In the genomic region with DNA sequence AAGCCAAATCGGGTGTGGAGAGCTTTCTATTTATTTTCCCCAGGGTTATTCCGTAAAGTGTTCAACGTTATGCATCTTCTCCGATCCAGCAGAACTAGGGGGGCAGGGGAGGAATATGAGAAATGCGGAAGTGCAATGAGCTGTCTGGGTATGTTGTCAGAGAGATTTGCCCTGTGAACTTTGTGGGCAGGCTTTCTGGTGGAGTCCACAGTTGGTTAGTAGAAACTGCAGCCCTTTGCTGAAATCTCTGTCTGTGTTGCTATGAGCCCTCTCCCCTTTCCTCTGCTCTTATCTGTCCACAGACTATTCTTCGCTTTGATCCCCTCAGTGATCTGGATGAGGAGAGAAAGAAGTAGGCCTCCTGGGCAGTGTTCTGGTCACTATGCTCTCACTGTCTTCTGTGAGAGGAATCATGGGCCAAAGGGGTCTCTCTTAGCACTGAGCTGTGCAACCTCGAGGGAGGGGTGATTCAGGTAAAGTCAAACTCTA, we compare ENCODE assay signal across 1 cellular context.
A peak's percentile ranks its signal among the peaks of the same experiment; 100 is the strongest.
TF ChIP-seq lines count a peak whose summit lies in the region.

No MANE protein-coding gene starts in this region.

TF ChIP-seq in HepG2, 621 proteins besides CTCF, POLR2A, EP300 and RAD21 (continued from another document and continues in another):
- TF ChIP-seq, protein P1, sequence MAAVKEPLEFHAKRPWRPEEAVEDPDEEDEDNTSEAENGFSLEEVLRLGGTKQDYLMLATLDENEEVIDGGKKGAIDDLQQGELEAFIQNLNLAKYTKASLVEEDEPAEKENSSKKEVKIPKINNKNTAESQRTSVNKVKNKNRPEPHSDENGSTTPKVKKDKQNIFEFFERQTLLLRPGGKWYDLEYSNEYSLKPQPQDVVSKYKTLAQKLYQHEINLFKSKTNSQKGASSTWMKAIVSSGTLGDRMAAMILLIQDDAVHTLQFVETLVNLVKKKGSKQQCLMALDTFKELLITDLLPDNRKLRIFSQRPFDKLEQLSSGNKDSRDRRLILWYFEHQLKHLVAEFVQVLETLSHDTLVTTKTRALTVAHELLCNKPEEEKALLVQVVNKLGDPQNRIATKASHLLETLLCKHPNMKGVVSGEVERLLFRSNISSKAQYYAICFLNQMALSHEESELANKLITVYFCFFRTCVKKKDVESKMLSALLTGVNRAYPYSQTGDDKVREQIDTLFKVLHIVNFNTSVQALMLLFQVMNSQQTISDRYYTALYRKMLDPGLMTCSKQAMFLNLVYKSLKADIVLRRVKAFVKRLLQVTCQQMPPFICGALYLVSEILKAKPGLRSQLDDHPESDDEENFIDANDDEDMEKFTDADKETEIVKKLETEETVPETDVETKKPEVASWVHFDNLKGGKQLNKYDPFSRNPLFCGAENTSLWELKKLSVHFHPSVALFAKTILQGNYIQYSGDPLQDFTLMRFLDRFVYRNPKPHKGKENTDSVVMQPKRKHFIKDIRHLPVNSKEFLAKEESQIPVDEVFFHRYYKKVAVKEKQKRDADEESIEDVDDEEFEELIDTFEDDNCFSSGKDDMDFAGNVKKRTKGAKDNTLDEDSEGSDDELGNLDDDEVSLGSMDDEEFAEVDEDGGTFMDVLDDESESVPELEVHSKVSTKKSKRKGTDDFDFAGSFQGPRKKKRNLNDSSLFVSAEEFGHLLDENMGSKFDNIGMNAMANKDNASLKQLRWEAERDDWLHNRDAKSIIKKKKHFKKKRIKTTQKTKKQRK (IDR thresholded peaks at IDR 0.05; ENCODE audit: low read length): no peak
- TF ChIP-seq TMF1 (CRISPR knock-in tag; IDR thresholded peaks at IDR 0.05; ENCODE audit: low read depth) (no peak), ZNF224 (CRISPR knock-in tag; IDR thresholded peaks at IDR 0.05) (no peak), SOX5 (CRISPR knock-in tag; IDR thresholded peaks at IDR 0.05; ENCODE audit: borderline replicate concordance) (peak; percentile 40; the same call in 1 of the 2 replicates), FOXP1 (IDR thresholded peaks at IDR 0.05) (no peak), FOXP1 (CRISPR knock-in tag; IDR thresholded peaks at IDR 0.05) (no peak; the same call in 1 of the 2 replicates), ZNF496 (CRISPR knock-in tag; IDR thresholded peaks at IDR 0.05; ENCODE audit: insufficient replicate concordance) (no peak), NCOA1 (CRISPR knock-in tag; IDR thresholded peaks at IDR 0.05) (no peak), GABPB1 (CRISPR knock-in tag; IDR thresholded peaks at IDR 0.05) (peak; percentile 43; the same call in 1 of the 2 replicates), WIZ (CRISPR knock-in tag; IDR thresholded peaks at IDR 0.05) (no peak), ZNF619 (CRISPR knock-in tag; IDR thresholded peaks at IDR 0.05) (no peak; the same call in 1 of the 2 replicates), CHD2 (IDR thresholded peaks at IDR 0.05; ENCODE audit: low read depth, low read length) (no peak), SMARCC2 (IDR thresholded peaks at IDR 0.05) (no peak), ZKSCAN5 (CRISPR knock-in tag; IDR thresholded peaks at IDR 0.05) (no peak), ZNF816 (CRISPR knock-in tag; IDR thresholded peaks at IDR 0.05; ENCODE audit: borderline replicate concordance) (no peak), ZNF790 (CRISPR knock-in tag; IDR thresholded peaks at IDR 0.05; ENCODE audit: borderline replicate concordance) (0 out of 2 replicates have a peak, but pooled peaks have one; percentile 59), ZNF235 (CRISPR knock-in tag; IDR thresholded peaks at IDR 0.05; ENCODE audit: borderline replicate concordance) (no peak), FOSL2 (CRISPR knock-in tag; IDR thresholded peaks at IDR 0.05) (peak; percentile 55), KMT2A (CRISPR knock-in tag; IDR thresholded peaks at IDR 0.05) (peak; percentile 51; the same call in 1 of the 2 replicates), TCF7 (IDR thresholded peaks at IDR 0.05; ENCODE audit: low read depth) (peak; percentile 30; the same call in 1 of the 2 replicates), RNF2 (conservative IDR thresholded peaks at IDR 0.05; ENCODE audit: low read depth) (no peak), ZMYM4 (CRISPR knock-in tag; IDR thresholded peaks at IDR 0.05) (peak; percentile 97), RXRA (CRISPR knock-in tag; IDR thresholded peaks at IDR 0.05) (no peak; the same call in 1 of the 2 replicates)
- TF ChIP-seq, protein P2, sequence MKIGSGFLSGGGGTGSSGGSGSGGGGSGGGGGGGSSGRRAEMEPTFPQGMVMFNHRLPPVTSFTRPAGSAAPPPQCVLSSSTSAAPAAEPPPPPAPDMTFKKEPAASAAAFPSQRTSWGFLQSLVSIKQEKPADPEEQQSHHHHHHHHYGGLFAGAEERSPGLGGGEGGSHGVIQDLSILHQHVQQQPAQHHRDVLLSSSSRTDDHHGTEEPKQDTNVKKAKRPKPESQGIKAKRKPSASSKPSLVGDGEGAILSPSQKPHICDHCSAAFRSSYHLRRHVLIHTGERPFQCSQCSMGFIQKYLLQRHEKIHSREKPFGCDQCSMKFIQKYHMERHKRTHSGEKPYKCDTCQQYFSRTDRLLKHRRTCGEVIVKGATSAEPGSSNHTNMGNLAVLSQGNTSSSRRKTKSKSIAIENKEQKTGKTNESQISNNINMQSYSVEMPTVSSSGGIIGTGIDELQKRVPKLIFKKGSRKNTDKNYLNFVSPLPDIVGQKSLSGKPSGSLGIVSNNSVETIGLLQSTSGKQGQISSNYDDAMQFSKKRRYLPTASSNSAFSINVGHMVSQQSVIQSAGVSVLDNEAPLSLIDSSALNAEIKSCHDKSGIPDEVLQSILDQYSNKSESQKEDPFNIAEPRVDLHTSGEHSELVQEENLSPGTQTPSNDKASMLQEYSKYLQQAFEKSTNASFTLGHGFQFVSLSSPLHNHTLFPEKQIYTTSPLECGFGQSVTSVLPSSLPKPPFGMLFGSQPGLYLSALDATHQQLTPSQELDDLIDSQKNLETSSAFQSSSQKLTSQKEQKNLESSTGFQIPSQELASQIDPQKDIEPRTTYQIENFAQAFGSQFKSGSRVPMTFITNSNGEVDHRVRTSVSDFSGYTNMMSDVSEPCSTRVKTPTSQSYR (CRISPR knock-in tag; IDR thresholded peaks at IDR 0.05; ENCODE audit: borderline replicate concordance): peak; percentile 81; the same call in 1 of the 2 replicates
- TF ChIP-seq, protein P3, sequence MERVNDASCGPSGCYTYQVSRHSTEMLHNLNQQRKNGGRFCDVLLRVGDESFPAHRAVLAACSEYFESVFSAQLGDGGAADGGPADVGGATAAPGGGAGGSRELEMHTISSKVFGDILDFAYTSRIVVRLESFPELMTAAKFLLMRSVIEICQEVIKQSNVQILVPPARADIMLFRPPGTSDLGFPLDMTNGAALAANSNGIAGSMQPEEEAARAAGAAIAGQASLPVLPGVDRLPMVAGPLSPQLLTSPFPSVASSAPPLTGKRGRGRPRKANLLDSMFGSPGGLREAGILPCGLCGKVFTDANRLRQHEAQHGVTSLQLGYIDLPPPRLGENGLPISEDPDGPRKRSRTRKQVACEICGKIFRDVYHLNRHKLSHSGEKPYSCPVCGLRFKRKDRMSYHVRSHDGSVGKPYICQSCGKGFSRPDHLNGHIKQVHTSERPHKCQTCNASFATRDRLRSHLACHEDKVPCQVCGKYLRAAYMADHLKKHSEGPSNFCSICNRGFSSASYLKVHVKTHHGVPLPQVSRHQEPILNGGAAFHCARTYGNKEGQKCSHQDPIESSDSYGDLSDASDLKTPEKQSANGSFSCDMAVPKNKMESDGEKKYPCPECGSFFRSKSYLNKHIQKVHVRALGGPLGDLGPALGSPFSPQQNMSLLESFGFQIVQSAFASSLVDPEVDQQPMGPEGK (CRISPR knock-in tag; IDR thresholded peaks at IDR 0.05): peak; percentile 87
- TF ChIP-seq, protein P4, sequence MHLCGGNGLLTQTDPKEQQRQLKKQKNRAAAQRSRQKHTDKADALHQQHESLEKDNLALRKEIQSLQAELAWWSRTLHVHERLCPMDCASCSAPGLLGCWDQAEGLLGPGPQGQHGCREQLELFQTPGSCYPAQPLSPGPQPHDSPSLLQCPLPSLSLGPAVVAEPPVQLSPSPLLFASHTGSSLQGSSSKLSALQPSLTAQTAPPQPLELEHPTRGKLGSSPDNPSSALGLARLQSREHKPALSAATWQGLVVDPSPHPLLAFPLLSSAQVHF (CRISPR knock-in tag; IDR thresholded peaks at IDR 0.05): no peak
- TF ChIP-seq, protein P5, sequence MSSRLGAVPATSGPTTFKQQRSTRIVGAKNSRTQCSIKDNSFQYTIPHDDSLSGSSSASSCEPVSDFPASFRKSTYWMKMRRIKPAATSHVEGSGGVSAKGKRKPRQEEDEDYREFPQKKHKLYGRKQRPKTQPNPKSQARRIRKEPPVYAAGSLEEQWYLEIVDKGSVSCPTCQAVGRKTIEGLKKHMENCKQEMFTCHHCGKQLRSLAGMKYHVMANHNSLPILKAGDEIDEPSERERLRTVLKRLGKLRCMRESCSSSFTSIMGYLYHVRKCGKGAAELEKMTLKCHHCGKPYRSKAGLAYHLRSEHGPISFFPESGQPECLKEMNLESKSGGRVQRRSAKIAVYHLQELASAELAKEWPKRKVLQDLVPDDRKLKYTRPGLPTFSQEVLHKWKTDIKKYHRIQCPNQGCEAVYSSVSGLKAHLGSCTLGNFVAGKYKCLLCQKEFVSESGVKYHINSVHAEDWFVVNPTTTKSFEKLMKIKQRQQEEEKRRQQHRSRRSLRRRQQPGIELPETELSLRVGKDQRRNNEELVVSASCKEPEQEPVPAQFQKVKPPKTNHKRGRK (CRISPR knock-in tag; IDR thresholded peaks at IDR 0.05): peak; percentile 70; the same call in 1 of the 2 replicates
- TF ChIP-seq, protein P6, sequence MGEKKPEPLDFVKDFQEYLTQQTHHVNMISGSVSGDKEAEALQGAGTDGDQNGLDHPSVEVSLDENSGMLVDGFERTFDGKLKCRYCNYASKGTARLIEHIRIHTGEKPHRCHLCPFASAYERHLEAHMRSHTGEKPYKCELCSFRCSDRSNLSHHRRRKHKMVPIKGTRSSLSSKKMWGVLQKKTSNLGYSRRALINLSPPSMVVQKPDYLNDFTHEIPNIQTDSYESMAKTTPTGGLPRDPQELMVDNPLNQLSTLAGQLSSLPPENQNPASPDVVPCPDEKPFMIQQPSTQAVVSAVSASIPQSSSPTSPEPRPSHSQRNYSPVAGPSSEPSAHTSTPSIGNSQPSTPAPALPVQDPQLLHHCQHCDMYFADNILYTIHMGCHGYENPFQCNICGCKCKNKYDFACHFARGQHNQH (CRISPR knock-in tag; IDR thresholded peaks at IDR 0.05): peak; percentile 54; the same call in 1 of the 2 replicates
- TF ChIP-seq, protein P7, sequence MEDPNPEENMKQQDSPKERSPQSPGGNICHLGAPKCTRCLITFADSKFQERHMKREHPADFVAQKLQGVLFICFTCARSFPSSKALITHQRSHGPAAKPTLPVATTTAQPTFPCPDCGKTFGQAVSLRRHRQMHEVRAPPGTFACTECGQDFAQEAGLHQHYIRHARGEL (CRISPR knock-in tag; IDR thresholded peaks at IDR 0.05): no peak
- TF ChIP-seq, protein P8, sequence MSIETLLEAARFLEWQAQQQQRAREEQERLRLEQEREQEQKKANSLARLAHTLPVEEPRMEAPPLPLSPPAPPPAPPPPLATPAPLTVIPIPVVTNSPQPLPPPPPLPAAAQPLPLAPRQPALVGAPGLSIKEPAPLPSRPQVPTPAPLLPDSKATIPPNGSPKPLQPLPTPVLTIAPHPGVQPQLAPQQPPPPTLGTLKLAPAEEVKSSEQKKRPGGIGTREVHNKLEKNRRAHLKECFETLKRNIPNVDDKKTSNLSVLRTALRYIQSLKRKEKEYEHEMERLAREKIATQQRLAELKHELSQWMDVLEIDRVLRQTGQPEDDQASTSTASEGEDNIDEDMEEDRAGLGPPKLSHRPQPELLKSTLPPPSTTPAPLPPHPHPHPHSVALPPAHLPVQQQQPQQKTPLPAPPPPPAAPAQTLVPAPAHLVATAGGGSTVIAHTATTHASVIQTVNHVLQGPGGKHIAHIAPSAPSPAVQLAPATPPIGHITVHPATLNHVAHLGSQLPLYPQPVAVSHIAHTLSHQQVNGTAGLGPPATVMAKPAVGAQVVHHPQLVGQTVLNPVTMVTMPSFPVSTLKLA (IDR thresholded peaks at IDR 0.05): no peak
- TF ChIP-seq, protein P9, sequence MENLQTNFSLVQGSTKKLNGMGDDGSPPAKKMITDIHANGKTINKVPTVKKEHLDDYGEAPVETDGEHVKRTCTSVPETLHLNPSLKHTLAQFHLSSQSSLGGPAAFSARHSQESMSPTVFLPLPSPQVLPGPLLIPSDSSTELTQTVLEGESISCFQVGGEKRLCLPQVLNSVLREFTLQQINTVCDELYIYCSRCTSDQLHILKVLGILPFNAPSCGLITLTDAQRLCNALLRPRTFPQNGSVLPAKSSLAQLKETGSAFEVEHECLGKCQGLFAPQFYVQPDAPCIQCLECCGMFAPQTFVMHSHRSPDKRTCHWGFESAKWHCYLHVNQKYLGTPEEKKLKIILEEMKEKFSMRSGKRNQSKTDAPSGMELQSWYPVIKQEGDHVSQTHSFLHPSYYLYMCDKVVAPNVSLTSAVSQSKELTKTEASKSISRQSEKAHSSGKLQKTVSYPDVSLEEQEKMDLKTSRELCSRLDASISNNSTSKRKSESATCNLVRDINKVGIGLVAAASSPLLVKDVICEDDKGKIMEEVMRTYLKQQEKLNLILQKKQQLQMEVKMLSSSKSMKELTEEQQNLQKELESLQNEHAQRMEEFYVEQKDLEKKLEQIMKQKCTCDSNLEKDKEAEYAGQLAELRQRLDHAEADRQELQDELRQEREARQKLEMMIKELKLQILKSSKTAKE (CRISPR knock-in tag; IDR thresholded peaks at IDR 0.05; ENCODE audit: borderline replicate concordance): peak; percentile 28; the same call in 1 of the 2 replicates
- TF ChIP-seq, protein P10, sequence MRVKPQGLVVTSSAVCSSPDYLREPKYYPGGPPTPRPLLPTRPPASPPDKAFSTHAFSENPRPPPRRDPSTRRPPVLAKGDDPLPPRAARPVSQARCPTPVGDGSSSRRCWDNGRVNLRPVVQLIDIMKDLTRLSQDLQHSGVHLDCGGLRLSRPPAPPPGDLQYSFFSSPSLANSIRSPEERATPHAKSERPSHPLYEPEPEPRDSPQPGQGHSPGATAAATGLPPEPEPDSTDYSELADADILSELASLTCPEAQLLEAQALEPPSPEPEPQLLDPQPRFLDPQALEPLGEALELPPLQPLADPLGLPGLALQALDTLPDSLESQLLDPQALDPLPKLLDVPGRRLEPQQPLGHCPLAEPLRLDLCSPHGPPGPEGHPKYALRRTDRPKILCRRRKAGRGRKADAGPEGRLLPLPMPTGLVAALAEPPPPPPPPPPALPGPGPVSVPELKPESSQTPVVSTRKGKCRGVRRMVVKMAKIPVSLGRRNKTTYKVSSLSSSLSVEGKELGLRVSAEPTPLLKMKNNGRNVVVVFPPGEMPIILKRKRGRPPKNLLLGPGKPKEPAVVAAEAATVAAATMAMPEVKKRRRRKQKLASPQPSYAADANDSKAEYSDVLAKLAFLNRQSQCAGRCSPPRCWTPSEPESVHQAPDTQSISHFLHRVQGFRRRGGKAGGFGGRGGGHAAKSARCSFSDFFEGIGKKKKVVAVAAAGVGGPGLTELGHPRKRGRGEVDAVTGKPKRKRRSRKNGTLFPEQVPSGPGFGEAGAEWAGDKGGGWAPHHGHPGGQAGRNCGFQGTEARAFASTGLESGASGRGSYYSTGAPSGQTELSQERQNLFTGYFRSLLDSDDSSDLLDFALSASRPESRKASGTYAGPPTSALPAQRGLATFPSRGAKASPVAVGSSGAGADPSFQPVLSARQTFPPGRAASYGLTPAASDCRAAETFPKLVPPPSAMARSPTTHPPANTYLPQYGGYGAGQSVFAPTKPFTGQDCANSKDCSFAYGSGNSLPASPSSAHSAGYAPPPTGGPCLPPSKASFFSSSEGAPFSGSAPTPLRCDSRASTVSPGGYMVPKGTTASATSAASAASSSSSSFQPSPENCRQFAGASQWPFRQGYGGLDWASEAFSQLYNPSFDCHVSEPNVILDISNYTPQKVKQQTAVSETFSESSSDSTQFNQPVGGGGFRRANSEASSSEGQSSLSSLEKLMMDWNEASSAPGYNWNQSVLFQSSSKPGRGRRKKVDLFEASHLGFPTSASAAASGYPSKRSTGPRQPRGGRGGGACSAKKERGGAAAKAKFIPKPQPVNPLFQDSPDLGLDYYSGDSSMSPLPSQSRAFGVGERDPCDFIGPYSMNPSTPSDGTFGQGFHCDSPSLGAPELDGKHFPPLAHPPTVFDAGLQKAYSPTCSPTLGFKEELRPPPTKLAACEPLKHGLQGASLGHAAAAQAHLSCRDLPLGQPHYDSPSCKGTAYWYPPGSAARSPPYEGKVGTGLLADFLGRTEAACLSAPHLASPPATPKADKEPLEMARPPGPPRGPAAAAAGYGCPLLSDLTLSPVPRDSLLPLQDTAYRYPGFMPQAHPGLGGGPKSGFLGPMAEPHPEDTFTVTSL (CRISPR knock-in tag; IDR thresholded peaks at IDR 0.05; ENCODE audit: borderline replicate concordance): peak; percentile 58; the same call in 1 of the 2 replicates
